In the genomic region with DNA sequence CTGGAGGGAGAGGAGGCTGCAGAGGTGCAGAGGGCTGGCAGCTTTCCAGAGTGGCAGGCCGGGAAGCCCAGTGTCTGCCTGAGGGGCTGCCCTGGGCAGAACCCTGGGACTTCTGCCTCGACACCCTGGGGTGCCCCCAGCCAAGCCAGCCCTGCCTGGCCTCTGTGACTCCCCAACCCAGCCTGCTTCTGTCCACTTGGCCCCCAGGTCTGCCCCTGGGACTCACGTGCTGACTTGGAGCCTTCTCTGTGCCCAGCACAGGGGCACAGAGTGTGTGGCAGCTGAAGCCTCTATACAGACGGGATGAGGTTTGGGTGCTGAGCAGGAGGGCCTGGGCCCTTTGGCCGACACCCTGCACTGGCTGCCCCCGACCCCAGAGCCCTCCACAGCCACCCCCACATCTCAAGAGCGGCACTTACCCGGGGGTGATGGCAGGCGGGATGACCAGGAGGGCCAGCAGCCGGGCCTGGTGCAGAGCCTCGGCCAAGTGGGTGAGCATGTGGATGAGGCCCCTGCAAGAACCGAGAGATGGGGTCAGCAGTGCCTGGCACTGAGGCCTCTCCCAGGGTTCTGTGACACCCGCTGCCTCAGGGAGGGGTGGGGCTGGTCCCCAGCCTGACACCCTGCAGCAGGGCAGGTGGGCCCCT, we compare ENCODE assay signal across 28 cellular contexts.
"Had no signal": no experiment of that assay in that cellular context is flagged by ENCODE, and none has a peak within 500 bp of the region (broad histone marks: within the 10 kb centered on the region; RNA-seq: fewer than 3 reads in every experiment).

No MANE protein-coding gene starts in this region.

- H3K4me3 ChIP-seq: MG63, PC-9, SJCRH30, SK-N-MC had no signal

- H3K27ac ChIP-seq: PC-9, SJCRH30 had no signal

- FAIRE-seq: bronchial epithelial cell, RCC 7860 had no signal

- H2AFZ ChIP-seq: PC-9 had no signal

- H3K9me3 ChIP-seq: MG63, SJCRH30 had no signal

- H3K36me3 ChIP-seq: SJCRH30 had no signal

- H3K27me3 ChIP-seq: MG63, SJCRH30 had no signal

- H3K4me2 ChIP-seq: PC-9 had no signal

- DNase-seq: activated CD4-positive, alpha-beta T cell treated with anti-CD3 and anti-CD28 coated beads, Interleukin-2, amount 10 ng/mL, durations not matched to agents 24 days and 14 days; activated CD4-positive, alpha-beta T cell treated with anti-CD3 and anti-CD28 coated beads, Interleukin-2, amount 50 U/mL, for 4 hours; activated CD8-positive, alpha-beta T cell treated with anti-CD3 and anti-CD28 coated beads for 36 hours; activated gamma-delta T cell; activated naive CD4-positive, alpha-beta T cell treated with Interleukin-2 at 50 U/mL for 16 hours; activated naive CD8-positive, alpha-beta T cell treated with anti-CD3 and anti-CD28 coated beads, Interleukin-2, amount 50 U/mL, for 24 hours; activated T-cell treated with anti-CD3 and anti-CD28 coated beads, Interleukin-2, amount 50 U/mL, for 24 hours; anterior cingulate cortex; caudate nucleus; cerebellar nuclear complex; Kasumi-1; KG1; MG63; NCI-H1048; NCI-H1105 treated with DMSO at 0.1 percent for 48 hours; NCI-H1436; NCI-H1694; NCI-H1930; NCI-H2081 treated with DMSO at 0.1 percent for 48 hours; NCI-H345; NCI-H524 treated with DMSO at 0.1 percent for 48 hours; PC-9; Right ventricle myocardium superior; SJCRH30; T1000 had no signal

- ATAC-seq: activated CD8-positive, alpha-beta T cell treated with anti-CD3 and anti-CD28 coated beads for 36 hours; activated naive CD8-positive, alpha-beta T cell treated with anti-CD3 and anti-CD28 coated beads, Interleukin-2, amount 50 U/mL, for 24 hours had no signal
